Comparison of ENCODE assay signal across 1 cellular context in genomic region chr9:89649045-89649691, GRCh38.
TF ChIP-seq lines count a peak whose summit lies in the region.

No MANE protein-coding gene starts in this region.

TF ChIP-seq in K562, 482 proteins besides CTCF, POLR2A, EP300 and RAD21:
- TF ChIP-seq ZBTB11 (CRISPR knock-in tag; IDR thresholded peaks at IDR 0.05) (no peak), AFF4 (CRISPR knock-in tag; IDR thresholded peaks at IDR 0.05) (no peak), ZNF512 (tag; IDR thresholded peaks at IDR 0.05) (no peak), ESRRA (IDR thresholded peaks at IDR 0.05; ENCODE audit: borderline replicate concordance, low read depth) (0 out of 2 replicates have a peak, but pooled peaks have one; percentile 47), ZNF511 (CRISPR knock-in tag; IDR thresholded peaks at IDR 0.05) (no peak), TBL1XR1 (IDR thresholded peaks at IDR 0.05; ENCODE audit: low read length in 2 of 2) (no peak), TSC22D4 (tag; IDR thresholded peaks at IDR 0.05) (no peak), GATAD2A (IDR thresholded peaks at IDR 0.05) (no peak), NCOA1 (IDR thresholded peaks at IDR 0.05; ENCODE audit: low read depth) (no peak), ZNF143 (CRISPR knock-in tag; IDR thresholded peaks at IDR 0.05) (no peak), MEIS2 (IDR thresholded peaks at IDR 0.05; ENCODE audit: partially characterized antibody) (peak; percentile 11), VEZF1 (CRISPR knock-in tag; IDR thresholded peaks at IDR 0.05) (peak; percentile 19; the same call in 1 of the 2 replicates), JUND (IDR thresholded peaks at IDR 0.05; ENCODE audit: borderline replicate concordance, low read depth, low read length) (0 out of 2 replicates have a peak, but pooled peaks have one; percentile 25), JUND (tag; IDR thresholded peaks at IDR 0.05; ENCODE audit: borderline replicate concordance, low read depth, low read length) (no peak; the same call in 2 of the 3 replicates), ZNF395 (CRISPR knock-in tag; IDR thresholded peaks at IDR 0.05) (no peak), FOSL1 (tag; conservative IDR thresholded peaks at IDR 0.05) (peak; percentile 77)
- TF ChIP-seq, protein P1, sequence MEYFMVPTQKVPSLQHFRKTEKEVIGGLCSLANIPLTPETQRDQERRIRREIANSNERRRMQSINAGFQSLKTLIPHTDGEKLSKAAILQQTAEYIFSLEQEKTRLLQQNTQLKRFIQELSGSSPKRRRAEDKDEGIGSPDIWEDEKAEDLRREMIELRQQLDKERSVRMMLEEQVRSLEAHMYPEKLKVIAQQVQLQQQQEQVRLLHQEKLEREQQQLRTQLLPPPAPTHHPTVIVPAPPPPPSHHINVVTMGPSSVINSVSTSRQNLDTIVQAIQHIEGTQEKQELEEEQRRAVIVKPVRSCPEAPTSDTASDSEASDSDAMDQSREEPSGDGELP (CRISPR knock-in tag; IDR thresholded peaks at IDR 0.05; ENCODE audit: borderline replicate concordance) = no peak
